ENCODE assay signal across 1 cellular context in the genomic region with DNA sequence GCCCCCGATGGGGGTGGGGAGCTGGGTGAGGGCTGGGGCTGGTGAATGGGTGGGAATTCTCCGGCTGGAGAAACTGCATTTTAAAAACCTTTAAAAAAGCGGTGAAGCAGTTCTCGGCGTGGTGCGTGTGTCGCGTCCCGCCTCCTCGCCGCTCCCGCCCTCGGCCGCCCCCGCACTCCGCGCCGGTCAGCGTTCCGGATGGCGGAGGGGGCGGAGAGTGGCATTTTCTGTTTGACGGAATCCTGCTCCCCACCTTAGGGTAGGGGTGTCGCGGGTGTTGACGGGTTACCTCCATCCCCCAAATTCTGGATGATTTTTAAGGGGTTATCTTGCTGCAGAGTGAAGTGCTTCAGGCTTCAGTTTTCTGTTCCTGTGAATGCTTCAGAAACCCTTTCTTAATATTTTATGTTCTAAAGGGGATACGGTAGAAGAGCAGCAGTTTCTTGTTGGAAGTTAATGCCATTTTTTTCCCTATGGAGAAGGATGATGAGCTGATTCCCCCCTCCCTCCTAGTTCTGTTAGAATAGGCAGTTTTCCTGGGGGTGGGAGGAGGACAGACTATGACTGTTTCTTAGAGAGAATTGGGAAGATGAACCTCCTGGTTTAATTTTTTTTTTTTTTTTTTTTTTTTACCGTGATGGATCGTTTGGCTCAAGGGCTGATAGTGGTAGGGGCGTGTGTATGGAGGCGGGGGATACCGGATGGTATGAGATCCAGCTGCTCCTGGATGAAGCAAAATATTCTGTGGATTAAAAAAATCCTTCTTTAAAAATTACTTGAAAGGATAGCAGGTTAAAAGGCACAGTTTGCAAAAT.
A peak's percentile ranks its signal among the peaks of the same experiment; 100 is the strongest.
TF ChIP-seq lines count a peak whose summit lies in the region.

No MANE protein-coding gene starts in this region.

TF ChIP-seq in HepG2, 621 proteins besides CTCF, POLR2A, EP300 and RAD21 (continued from another document and continues in another):
- TF ChIP-seq, protein P1, sequence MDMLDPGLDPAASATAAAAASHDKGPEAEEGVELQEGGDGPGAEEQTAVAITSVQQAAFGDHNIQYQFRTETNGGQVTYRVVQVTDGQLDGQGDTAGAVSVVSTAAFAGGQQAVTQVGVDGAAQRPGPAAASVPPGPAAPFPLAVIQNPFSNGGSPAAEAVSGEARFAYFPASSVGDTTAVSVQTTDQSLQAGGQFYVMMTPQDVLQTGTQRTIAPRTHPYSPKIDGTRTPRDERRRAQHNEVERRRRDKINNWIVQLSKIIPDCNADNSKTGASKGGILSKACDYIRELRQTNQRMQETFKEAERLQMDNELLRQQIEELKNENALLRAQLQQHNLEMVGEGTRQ (IDR thresholded peaks at IDR 0.05; ENCODE audit: low read depth, low read length) = no peak
- TF ChIP-seq, protein P1 (CRISPR knock-in tag; IDR thresholded peaks at IDR 0.05; ENCODE audit: borderline replicate concordance) = no peak
- TF ChIP-seq ZSCAN29 (CRISPR knock-in tag; conservative IDR thresholded peaks at IDR 0.05) = no peak
- TF ChIP-seq ZNF143 (CRISPR knock-in tag; IDR thresholded peaks at IDR 0.05) = no peak
- TF ChIP-seq, protein P2, sequence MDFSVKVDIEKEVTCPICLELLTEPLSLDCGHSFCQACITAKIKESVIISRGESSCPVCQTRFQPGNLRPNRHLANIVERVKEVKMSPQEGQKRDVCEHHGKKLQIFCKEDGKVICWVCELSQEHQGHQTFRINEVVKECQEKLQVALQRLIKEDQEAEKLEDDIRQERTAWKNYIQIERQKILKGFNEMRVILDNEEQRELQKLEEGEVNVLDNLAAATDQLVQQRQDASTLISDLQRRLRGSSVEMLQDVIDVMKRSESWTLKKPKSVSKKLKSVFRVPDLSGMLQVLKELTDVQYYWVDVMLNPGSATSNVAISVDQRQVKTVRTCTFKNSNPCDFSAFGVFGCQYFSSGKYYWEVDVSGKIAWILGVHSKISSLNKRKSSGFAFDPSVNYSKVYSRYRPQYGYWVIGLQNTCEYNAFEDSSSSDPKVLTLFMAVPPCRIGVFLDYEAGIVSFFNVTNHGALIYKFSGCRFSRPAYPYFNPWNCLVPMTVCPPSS (IDR thresholded peaks at IDR 0.05) = no peak
- TF ChIP-seq, protein P3, sequence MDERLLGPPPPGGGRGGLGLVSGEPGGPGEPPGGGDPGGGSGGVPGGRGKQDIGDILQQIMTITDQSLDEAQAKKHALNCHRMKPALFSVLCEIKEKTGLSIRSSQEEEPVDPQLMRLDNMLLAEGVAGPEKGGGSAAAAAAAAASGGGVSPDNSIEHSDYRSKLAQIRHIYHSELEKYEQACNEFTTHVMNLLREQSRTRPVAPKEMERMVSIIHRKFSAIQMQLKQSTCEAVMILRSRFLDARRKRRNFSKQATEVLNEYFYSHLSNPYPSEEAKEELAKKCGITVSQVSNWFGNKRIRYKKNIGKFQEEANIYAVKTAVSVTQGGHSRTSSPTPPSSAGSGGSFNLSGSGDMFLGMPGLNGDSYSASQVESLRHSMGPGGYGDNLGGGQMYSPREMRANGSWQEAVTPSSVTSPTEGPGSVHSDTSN (CRISPR knock-in tag; IDR thresholded peaks at IDR 0.05) = no peak
- TF ChIP-seq ZNF607 (CRISPR knock-in tag; IDR thresholded peaks at IDR 0.05; ENCODE audit: borderline replicate concordance) = no peak; the same call in 1 of the 2 replicates
- TF ChIP-seq ZKSCAN5 (CRISPR knock-in tag; IDR thresholded peaks at IDR 0.05) = no peak
- TF ChIP-seq HNRNPK (IDR thresholded peaks at IDR 0.05; ENCODE audit: low read depth, low read length, poor library complexity, severe bottlenecking) = no peak
- TF ChIP-seq, protein P4, sequence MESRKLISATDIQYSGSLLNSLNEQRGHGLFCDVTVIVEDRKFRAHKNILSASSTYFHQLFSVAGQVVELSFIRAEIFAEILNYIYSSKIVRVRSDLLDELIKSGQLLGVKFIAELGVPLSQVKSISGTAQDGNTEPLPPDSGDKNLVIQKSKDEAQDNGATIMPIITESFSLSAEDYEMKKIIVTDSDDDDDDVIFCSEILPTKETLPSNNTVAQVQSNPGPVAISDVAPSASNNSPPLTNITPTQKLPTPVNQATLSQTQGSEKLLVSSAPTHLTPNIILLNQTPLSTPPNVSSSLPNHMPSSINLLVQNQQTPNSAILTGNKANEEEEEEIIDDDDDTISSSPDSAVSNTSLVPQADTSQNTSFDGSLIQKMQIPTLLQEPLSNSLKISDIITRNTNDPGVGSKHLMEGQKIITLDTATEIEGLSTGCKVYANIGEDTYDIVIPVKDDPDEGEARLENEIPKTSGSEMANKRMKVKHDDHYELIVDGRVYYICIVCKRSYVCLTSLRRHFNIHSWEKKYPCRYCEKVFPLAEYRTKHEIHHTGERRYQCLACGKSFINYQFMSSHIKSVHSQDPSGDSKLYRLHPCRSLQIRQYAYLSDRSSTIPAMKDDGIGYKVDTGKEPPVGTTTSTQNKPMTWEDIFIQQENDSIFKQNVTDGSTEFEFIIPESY (CRISPR knock-in tag; IDR thresholded peaks at IDR 0.05) = no peak
- TF ChIP-seq ZNF251 (CRISPR knock-in tag; IDR thresholded peaks at IDR 0.05) = no peak
- 0 out of 2 replicates have a peak, but pooled peaks have one; percentile 65 for TF ChIP-seq KDM2A (CRISPR knock-in tag; IDR thresholded peaks at IDR 0.05; ENCODE audit: borderline replicate concordance, low read depth)
- TF ChIP-seq SP140L (CRISPR knock-in tag; IDR thresholded peaks at IDR 0.05; ENCODE audit: borderline replicate concordance) = no peak
- TF ChIP-seq, protein P5, sequence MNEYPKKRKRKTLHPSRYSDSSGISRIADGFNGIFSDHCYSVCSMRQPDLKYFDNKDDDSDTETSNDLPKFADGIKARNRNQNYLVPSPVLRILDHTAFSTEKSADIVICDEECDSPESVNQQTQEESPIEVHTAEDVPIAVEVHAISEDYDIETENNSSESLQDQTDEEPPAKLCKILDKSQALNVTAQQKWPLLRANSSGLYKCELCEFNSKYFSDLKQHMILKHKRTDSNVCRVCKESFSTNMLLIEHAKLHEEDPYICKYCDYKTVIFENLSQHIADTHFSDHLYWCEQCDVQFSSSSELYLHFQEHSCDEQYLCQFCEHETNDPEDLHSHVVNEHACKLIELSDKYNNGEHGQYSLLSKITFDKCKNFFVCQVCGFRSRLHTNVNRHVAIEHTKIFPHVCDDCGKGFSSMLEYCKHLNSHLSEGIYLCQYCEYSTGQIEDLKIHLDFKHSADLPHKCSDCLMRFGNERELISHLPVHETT (CRISPR knock-in tag; conservative IDR thresholded peaks at IDR 0.05) = no peak
- TF ChIP-seq TSC22D2 (CRISPR knock-in tag; IDR thresholded peaks at IDR 0.05; ENCODE audit: borderline replicate concordance) = 0 out of 2 replicates have a peak, but pooled peaks have one; percentile 32
- no peak for TF ChIP-seq SMARCE1 (IDR thresholded peaks at IDR 0.05; ENCODE audit: borderline replicate concordance)
- TF ChIP-seq CBX1 (IDR thresholded peaks at IDR 0.05; ENCODE audit: low read depth) = no peak
- no peak for TF ChIP-seq ZNF354B (CRISPR knock-in tag; IDR thresholded peaks at IDR 0.05)
- TF ChIP-seq, protein P6, sequence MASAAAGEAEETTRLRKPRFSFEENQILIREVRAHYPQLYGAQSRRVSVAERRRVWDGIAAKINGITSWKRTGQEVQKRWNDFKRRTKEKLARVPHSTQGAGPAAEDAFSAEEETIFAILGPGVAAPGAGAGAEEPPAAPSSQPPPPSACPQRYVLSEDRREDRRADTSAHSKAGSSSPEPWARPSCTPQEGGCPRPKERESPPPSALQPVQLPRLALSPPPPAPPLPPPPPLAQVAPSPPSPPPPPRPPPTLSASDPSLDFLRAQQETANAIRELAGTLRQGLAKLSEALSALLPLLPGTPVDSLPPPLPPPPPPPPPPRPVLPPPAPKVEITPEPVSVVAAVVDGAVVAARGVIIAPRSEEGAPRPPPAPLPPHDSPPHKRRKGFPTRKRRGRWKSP (CRISPR knock-in tag; IDR thresholded peaks at IDR 0.05) = no peak
- no peak for TF ChIP-seq FOXK1 (CRISPR knock-in tag; IDR thresholded peaks at IDR 0.05; ENCODE audit: borderline replicate concordance, low read depth)
- no peak; the same call in 1 of the 2 replicates for TF ChIP-seq SAFB2 (CRISPR knock-in tag; IDR thresholded peaks at IDR 0.05; ENCODE audit: borderline replicate concordance, low read depth)
- TF ChIP-seq, protein P7, sequence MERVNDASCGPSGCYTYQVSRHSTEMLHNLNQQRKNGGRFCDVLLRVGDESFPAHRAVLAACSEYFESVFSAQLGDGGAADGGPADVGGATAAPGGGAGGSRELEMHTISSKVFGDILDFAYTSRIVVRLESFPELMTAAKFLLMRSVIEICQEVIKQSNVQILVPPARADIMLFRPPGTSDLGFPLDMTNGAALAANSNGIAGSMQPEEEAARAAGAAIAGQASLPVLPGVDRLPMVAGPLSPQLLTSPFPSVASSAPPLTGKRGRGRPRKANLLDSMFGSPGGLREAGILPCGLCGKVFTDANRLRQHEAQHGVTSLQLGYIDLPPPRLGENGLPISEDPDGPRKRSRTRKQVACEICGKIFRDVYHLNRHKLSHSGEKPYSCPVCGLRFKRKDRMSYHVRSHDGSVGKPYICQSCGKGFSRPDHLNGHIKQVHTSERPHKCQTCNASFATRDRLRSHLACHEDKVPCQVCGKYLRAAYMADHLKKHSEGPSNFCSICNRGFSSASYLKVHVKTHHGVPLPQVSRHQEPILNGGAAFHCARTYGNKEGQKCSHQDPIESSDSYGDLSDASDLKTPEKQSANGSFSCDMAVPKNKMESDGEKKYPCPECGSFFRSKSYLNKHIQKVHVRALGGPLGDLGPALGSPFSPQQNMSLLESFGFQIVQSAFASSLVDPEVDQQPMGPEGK (CRISPR knock-in tag; IDR thresholded peaks at IDR 0.05) = peak; percentile 90
- TF ChIP-seq, protein P8, sequence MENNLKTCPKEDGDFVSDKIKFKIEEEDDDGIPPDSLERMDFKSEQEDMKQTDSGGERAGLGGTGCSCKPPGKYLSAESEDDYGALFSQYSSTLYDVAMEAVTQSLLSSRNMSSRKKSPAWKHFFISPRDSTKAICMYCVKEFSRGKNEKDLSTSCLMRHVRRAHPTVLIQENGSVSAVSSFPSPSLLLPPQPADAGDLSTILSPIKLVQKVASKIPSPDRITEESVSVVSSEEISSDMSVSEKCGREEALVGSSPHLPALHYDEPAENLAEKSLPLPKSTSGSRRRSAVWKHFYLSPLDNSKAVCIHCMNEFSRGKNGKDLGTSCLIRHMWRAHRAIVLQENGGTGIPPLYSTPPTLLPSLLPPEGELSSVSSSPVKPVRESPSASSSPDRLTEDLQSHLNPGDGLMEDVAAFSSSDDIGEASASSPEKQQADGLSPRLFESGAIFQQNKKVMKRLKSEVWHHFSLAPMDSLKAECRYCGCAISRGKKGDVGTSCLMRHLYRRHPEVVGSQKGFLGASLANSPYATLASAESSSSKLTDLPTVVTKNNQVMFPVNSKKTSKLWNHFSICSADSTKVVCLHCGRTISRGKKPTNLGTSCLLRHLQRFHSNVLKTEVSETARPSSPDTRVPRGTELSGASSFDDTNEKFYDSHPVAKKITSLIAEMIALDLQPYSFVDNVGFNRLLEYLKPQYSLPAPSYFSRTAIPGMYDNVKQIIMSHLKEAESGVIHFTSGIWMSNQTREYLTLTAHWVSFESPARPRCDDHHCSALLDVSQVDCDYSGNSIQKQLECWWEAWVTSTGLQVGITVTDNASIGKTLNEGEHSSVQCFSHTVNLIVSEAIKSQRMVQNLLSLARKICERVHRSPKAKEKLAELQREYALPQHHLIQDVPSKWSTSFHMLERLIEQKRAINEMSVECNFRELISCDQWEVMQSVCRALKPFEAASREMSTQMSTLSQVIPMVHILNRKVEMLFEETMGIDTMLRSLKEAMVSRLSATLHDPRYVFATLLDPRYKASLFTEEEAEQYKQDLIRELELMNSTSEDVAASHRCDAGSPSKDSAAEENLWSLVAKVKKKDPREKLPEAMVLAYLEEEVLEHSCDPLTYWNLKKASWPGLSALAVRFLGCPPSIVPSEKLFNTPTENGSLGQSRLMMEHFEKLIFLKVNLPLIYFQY (CRISPR knock-in tag; IDR thresholded peaks at IDR 0.05; ENCODE audit: borderline replicate concordance) = no peak
- TF ChIP-seq KMT2B (CRISPR knock-in tag; IDR thresholded peaks at IDR 0.05) = peak; percentile 79
- no peak for TF ChIP-seq NRL (CRISPR knock-in tag; IDR thresholded peaks at IDR 0.05; ENCODE audit: borderline replicate concordance)
- TF ChIP-seq NAIF1 (CRISPR knock-in tag; IDR thresholded peaks at IDR 0.05; ENCODE audit: borderline replicate concordance) = no peak
- TF ChIP-seq SRF (IDR thresholded peaks at IDR 0.05; ENCODE audit: low read depth, low read length) = no peak
- TF ChIP-seq PTBP1 (IDR thresholded peaks at IDR 0.05; ENCODE audit: low read depth, low read length, poor library complexity, severe bottlenecking) = no peak
- TF ChIP-seq ZNF746 (CRISPR knock-in tag; IDR thresholded peaks at IDR 0.05) = peak; percentile 72; the same call in 1 of the 2 replicates
- TF ChIP-seq SP1 (IDR thresholded peaks at IDR 0.05) = no peak
- 0 out of 2 replicates have a peak, but pooled peaks have one; percentile 31 for TF ChIP-seq SP1 (CRISPR knock-in tag; IDR thresholded peaks at IDR 0.05)
- no peak for TF ChIP-seq EZH2 (conservative IDR thresholded peaks at IDR 0.05; ENCODE audit: low read depth, low read length)
- no peak for TF ChIP-seq DNMT3B (CRISPR knock-in tag; conservative IDR thresholded peaks at IDR 0.05)
- TF ChIP-seq, protein P9, sequence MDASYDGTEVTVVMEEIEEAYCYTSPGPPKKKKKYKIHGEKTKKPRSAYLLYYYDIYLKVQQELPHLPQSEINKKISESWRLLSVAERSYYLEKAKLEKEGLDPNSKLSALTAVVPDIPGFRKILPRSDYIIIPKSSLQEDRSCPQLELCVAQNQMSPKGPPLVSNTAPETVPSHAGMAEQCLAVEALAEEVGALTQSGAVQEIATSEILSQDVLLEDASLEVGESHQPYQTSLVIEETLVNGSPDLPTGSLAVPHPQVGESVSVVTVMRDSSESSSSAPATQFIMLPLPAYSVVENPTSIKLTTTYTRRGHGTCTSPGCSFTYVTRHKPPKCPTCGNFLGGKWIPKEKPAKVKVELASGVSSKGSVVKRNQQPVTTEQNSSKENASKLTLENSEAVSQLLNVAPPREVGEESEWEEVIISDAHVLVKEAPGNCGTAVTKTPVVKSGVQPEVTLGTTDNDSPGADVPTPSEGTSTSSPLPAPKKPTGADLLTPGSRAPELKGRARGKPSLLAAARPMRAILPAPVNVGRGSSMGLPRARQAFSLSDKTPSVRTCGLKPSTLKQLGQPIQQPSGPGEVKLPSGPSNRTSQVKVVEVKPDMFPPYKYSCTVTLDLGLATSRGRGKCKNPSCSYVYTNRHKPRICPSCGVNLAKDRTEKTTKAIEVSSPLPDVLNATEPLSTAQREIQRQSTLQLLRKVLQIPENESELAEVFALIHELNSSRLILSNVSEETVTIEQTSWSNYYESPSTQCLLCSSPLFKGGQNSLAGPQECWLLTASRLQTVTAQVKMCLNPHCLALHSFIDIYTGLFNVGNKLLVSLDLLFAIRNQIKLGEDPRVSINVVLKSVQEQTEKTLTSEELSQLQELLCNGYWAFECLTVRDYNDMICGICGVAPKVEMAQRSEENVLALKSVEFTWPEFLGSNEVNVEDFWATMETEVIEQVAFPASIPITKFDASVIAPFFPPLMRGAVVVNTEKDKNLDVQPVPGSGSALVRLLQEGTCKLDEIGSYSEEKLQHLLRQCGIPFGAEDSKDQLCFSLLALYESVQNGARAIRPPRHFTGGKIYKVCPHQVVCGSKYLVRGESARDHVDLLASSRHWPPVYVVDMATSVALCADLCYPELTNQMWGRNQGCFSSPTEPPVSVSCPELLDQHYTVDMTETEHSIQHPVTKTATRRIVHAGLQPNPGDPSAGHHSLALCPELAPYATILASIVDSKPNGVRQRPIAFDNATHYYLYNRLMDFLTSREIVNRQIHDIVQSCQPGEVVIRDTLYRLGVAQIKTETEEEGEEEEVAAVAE (CRISPR knock-in tag; IDR thresholded peaks at IDR 0.05; ENCODE audit: borderline replicate concordance) = no peak
